ENCODE assay signal across 8 cellular contexts in the genomic region with DNA sequence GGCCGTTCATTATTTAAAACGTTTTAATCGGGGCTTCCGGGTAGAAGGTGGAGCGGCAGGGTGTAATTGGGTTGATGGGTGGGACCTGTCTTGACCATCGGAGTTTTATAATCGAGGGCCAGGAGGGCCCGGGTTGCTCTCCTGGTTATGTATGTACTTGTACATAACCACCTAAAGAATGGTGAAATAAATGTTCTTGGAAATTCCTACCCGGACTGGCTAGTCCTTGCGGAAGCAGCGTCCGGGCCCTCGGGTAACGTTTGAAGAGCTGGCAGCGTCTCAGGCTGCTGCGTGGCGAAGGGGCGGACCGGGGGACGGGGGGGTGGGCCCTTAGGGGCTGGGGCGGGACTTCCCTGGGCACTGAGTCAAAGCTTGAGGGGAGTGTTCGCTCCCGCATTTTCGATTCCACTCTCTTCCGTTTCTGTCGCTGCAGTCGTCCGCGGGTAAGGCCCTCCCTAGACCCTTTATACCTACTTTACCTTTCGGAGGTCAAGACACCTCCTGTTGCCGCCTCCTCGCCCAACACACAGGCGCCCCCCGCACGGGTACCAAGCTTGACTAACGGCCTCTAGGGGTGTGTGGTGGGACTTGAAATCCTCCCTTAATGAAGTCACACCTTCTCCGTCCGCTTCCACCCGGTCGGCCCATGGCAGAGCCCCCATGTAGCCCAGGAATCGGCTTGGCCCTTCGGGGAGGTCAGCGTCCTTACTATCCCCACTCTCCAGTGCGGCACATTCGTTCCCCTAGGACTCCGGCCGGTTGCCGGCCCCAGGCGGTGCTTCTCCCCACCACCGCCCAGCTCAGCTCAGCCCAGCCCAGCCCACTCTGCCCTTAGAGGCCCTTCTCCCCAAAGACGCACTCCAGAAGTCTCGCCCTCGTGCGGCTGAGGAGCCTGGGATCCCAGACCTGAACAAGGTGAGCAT. TPM values are rescaled to one million over a fixed set of nuclear protein-coding genes. Genes with fewer than 3 reads are reported as not detected.
DNase-seq lines count a peak whose midpoint lies in the region; ATAC-seq and TF ChIP-seq lines count a peak whose summit lies in the region.

A gene with protein sequence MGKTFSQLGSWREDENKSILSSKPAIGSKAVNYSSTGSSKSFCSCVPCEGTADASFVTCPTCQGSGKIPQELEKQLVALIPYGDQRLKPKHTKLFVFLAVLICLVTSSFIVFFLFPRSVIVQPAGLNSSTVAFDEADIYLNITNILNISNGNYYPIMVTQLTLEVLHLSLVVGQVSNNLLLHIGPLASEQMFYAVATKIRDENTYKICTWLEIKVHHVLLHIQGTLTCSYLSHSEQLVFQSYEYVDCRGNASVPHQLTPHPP (plus strand): TSS at position 396 of the 923 bp plus-strand sequence. CDS start 1,167 bp downstream, outside the sequence.

- peak within 1 kb of the TSS; percentile 96 for H3K27ac Mint-ChIP-seq in activated naive CD8-positive, alpha-beta T cell

- H3K36me3 ChIP-seq in SJSA1 = peaks cover 42% of the 10 kb centered on the region
- H3K36me3 ChIP-seq in transverse colon = peaks cover 0 to 32% (median 7%) of the 10 kb centered on the region in 4 donors

- CTCF ChIA-PET in AG04450 (lab: Charles Lee) = interaction anchor here (0.5 to 1.3 kb wide), 4 partner anchors 98 to 327 kb away, joined by 3 to 4 read pairs (median 4); no protein-coding TSS in a partner anchor

- peak within 1 kb of the TSS; percentile 96 for H3K4me3 Mint-ChIP-seq in activated naive CD8-positive, alpha-beta T cell

- peak within 1 kb of the TSS; percentile 80 for H3K27ac ChIP-seq in AG04450 (ENCODE audit: low read depth, low read length)
- H3K27ac ChIP-seq in SJSA1 = peak within 1 kb of the TSS; percentile 72
- peak within 1 kb of the TSS; percentile 79 to 87 (median 86) for H3K27ac ChIP-seq in transverse colon

- ATAC-seq in HG03378 (IDR thresholded peaks at IDR 0.05; ENCODE audit: unreplicated experiment) (peak; percentile 63), Right ventricle myocardium superior (ENCODE audit: poor library complexity) (peak; percentile 90)

- H3K9me3 Mint-ChIP-seq in activated naive CD8-positive, alpha-beta T cell (ENCODE audit: low read depth) = no peaks in the 10 kb centered on the region

- H3K27me3 ChIP-seq in AG04450 (ENCODE audit: control insufficient read depth, insufficient read depth, low read length) (no peaks in the 10 kb centered on the region), SJSA1 (replicated peaks) (no peaks in the 10 kb centered on the region), transverse colon (no peaks in the 10 kb centered on the region)

- no peaks in the 10 kb centered on the region for H3K9me3 ChIP-seq in AG04450 (ENCODE audit: control insufficient read depth, insufficient read depth, low read length)
- no peaks in the 10 kb centered on the region for H3K9me3 ChIP-seq in SJSA1 (replicated peaks)
- H3K9me3 ChIP-seq in transverse colon = no peaks in the 10 kb centered on the region

- no peak for TF ChIP-seq EP300 in transverse colon (IDR thresholded peaks at IDR 0.05; ENCODE audit: low read depth)

- H3K4me3 ChIP-seq in AG04450 (ENCODE audit: low read depth, low read length) (peak within 1 kb of the TSS; percentile 75), SJSA1 (peak within 1 kb of the TSS; percentile 56), transverse colon (peak within 1 kb of the TSS; percentile 38 to 54 (median 46))

- POLR2A ChIA-PET in AG04450 (lab: Yijun Ruan, JAX) = interaction anchor here (0.9 to 2.9 kb wide), 5 partner anchors 14 to 213 kb away, joined by 4 to 31 read pairs (median 8); a partner anchor contains a TSS

- TF ChIP-seq POLR2A in GM18951 (IDR thresholded peaks at IDR 0.05; ENCODE audit: extremely low read depth, insufficient read depth, insufficient read length) (peak; percentile 91), transverse colon (IDR thresholded peaks at IDR 0.05) (peak; percentile 60)

- TF ChIP-seq CTCF in AG04450 (IDR thresholded peaks at IDR 0.05; ENCODE audit: low read depth, low read length) (peak; percentile 44), transverse colon (IDR thresholded peaks at IDR 0.05) (peak; percentile 3 to 54 (median 34))

- H3K27me3 Mint-ChIP-seq in activated naive CD8-positive, alpha-beta T cell = no peaks in the 10 kb centered on the region

- intact Hi-C loops in Right ventricle myocardium superior (cut with DNase I) = no loop called here
- intact Hi-C loops in transverse colon (cut with DNase I; ENCODE audit: low total_unique reads) = no loop called here

- 0 to 3% methylated on average over 9 to 54 of the region's 54 CpGs for WGBS in transverse colon (ENCODE audit: low coverage in 1 of 2), 2 donors

- in situ Hi-C loops in GM18951 (cut with MboI; ENCODE audit: low sequenced_read_pairs, unreplicated experiment) = no loop called here
- in situ Hi-C loops in transverse colon (cut with MboI; ENCODE audit: low pct_ligation_motif_present in 1 of 4, low pct_unique_long_range_greater_than_20kb in 1 of 4, low sequenced_read_pairs in 3 of 4) = loop anchor here in 1 of 4 donors (25.0 kb wide), 2 partner anchors 101 to 276 kb away; a partner anchor contains a TSS

- peaks cover 19% of the 10 kb centered on the region for H3K4me1 ChIP-seq in SJSA1 (replicated peaks)
- peaks cover 9 to 28% (median 23%) of the 10 kb centered on the region in 4 donors for H3K4me1 ChIP-seq in transverse colon

- DNase-seq in AG04450 (ENCODE audit: low read depth, low spot score) (peak; percentile 67), SJSA1 (ENCODE audit: low read depth in 1 of 2, low spot score in 2 of 2) (peak; percentile 88 to 92), Right ventricle myocardium superior (peak; percentile 83), pons (ENCODE audit: low spot score) (peak; percentile 45), transverse colon (peak; percentile 82)

- peaks cover 2% of the 10 kb centered on the region for H3K36me3 Mint-ChIP-seq in activated naive CD8-positive, alpha-beta T cell

- H3K4me1 Mint-ChIP-seq in activated naive CD8-positive, alpha-beta T cell (ENCODE audit: low read depth) = peaks cover 39% of the 10 kb centered on the region

RNA-seq across cellular contexts. Expression of the gene that starts here (rescaled TPM):
- 4.5 and 5.1 TPM in 2 replicates for polyA plus RNA-seq in AG04450 (2011; rRNA removed)
- 8.8 and 10.9 TPM in 2 replicates for polyA minus RNA-seq in AG04450 (2011; rRNA and poly(A)+ RNA removed)
- total RNA-seq in SJSA1 (2014; rRNA removed; shearing (Covaris generic)) = 3.9 and 6.2 TPM in 2 replicates
- 3.6 TPM for total RNA-seq in Right ventricle myocardium superior
- 10 to 100 TPM in 1 of 4 donors, 1 to 10 TPM in 3; 4.1 to 24.3 (median 7.9) TPM for total RNA-seq in transverse colon

Comparison
In these comparisons a context has a peak if more than half of its experiments do, and no peak if none do; other contexts are left out.
1. Peak in every context shown above with its lines: DNase-seq, ATAC-seq, H3K4me3 ChIP-seq and H3K27ac ChIP-seq.